16 cellular contexts compared by ENCODE assay signal in genomic region chr11:86228967-86229330, GRCh38. TPM values are rescaled to one million over a fixed set of nuclear protein-coding genes. Genes with fewer than 3 reads are reported as not detected.
A peak's percentile ranks its signal among the peaks of the same experiment; 100 is the strongest.
DNase-seq lines count a peak whose midpoint lies in the region; ATAC-seq and TF ChIP-seq lines count a peak whose summit lies in the region.
"Had no signal": no experiment of that assay in that cellular context is flagged by ENCODE, and none has a peak within 500 bp of the region (broad histone marks: within the 10 kb centered on the region; RNA-seq: fewer than 3 reads in every experiment).

No MANE protein-coding gene starts in this region.

- no peak overlapping the region for H3K4me2 ChIP-seq in PC-3 (ENCODE audit: low read length)

- no peaks in the 10 kb centered on the region for H3K27me3 ChIP-seq in PC-3 (ENCODE audit: low read length)
- H3K27me3 ChIP-seq: ascending aorta; BLaER1 treated with 17β-estradiol and CSF1 and Interleukin-3, amounts not matched to agents 10 nM and 100 nM; spleen; stomach had no signal

- intact Hi-C loops in PC-3 (cut with micrococcal nuclease) = no loop called here

- no peaks in the 10 kb centered on the region for H3K36me3 Mint-ChIP-seq in chondrocyte (ENCODE audit: low read depth)

- no peak overlapping the region for H3K27ac Mint-ChIP-seq in chondrocyte (ENCODE audit: unreplicated experiment)
- H3K27ac Mint-ChIP-seq: dendritic cell treated with granulocyte-macrophage colony-stimulating factor and Interleukin-4, amounts not matched to agents 40 ng/mL and 50 ng/mL, for 4 days; T-helper 17 cell had no signal

- no peaks in the 10 kb centered on the region for H4K20me1 ChIP-seq in PC-3 (ENCODE audit: low read length)
- H4K20me1 ChIP-seq: BLaER1 treated with 17β-estradiol and CSF1 and Interleukin-3, amounts not matched to agents 10 nM and 100 nM had no signal

- H3K36me3 ChIP-seq in PC-3 (ENCODE audit: low read depth, low read length) = no peaks in the 10 kb centered on the region
- H3K36me3 ChIP-seq: ascending aorta; BLaER1 treated with 17β-estradiol and CSF1 and Interleukin-3, amounts not matched to agents 10 nM and 100 nM; spleen; stomach had no signal

- TF ChIP-seq CTCF in PC-3 (conservative IDR thresholded peaks at IDR 0.05; ENCODE audit: low read depth, low read length) (no peak), chondrocyte (IDR thresholded peaks at IDR 0.05) (no peak)

- DNase-seq in Daoy (ENCODE audit: low read depth) = peak; percentile 30
- peak; percentile 24 for DNase-seq in PC-3
- peak in 2 of 3 donors; percentile 58 to 61 for DNase-seq in stimulated activated CD4-positive, alpha-beta T cell treated with anti-CD3 and anti-CD28 coated beads, Interleukin-12 subunit alpha, Interleukin-12 subunit beta, amount 100 ng/mL, for 48 hours (ENCODE audit: low read depth in 2 of 3, low spot score in 1 of 3)
- DNase-seq in DMS114 treated with DMSO at 0.1 percent for 48 hours (lab: John Stamatoyannopoulos, UW; ENCODE audit: unreplicated experiment) = no peak
- no peak for DNase-seq in chondrocyte (ENCODE audit: low spot score)
- DNase-seq: Karpas-422, mucosa of descending colon, NCI-H187 treated with DMSO at 0.1 percent for 48 hours, spleen, stomach, T-helper 17 cell had no signal

- H3K4me1 ChIP-seq in PC-3 (ENCODE audit: insufficient read depth, low read length) = peaks cover 18% of the 10 kb centered on the region
- H3K4me1 ChIP-seq: spleen, stomach had no signal

- no peak overlapping the region for H3K9ac ChIP-seq in PC-3 (ENCODE audit: low read length)
- H3K9ac ChIP-seq: BLaER1 treated with 17β-estradiol and CSF1 and Interleukin-3, amounts not matched to agents 10 nM and 100 nM had no signal

- POLR2A ChIA-PET in PC-3 (lab: Charles Lee; ENCODE audit: unreplicated experiment) = no interaction called here

- peaks cover 14% of the 10 kb centered on the region for H3K4me1 Mint-ChIP-seq in chondrocyte (ENCODE audit: low read depth)

- peaks cover 8% of the 10 kb centered on the region for H3K9me3 Mint-ChIP-seq in chondrocyte (ENCODE audit: low read depth)
- H3K9me3 Mint-ChIP-seq: dendritic cell treated with granulocyte-macrophage colony-stimulating factor and Interleukin-4, amounts not matched to agents 40 ng/mL and 50 ng/mL, for 4 days had no signal

- no peak overlapping the region for H3K27ac ChIP-seq in PC-3 (ENCODE audit: low read length)
- H3K27ac ChIP-seq: ascending aorta; BLaER1 treated with 17β-estradiol and CSF1 and Interleukin-3, amounts not matched to agents 10 nM and 100 nM; spleen; stomach had no signal

- CTCF ChIA-PET in PC-3 (lab: Charles Lee) = no interaction called here

- H2AFZ ChIP-seq in PC-3 (ENCODE audit: low read length) = no peak overlapping the region

- ATAC-seq in GM18867 (IDR thresholded peaks at IDR 0.05; ENCODE audit: unreplicated experiment) = peak; percentile 23
- no peak for ATAC-seq in PC-3
- no peak for ATAC-seq in HG02678 (IDR thresholded peaks at IDR 0.05; ENCODE audit: unreplicated experiment)
- ATAC-seq: mucosa of descending colon, T-helper 17 cell had no signal

- H3K9me3 ChIP-seq in PC-3 (ENCODE audit: low read length) = no peaks in the 10 kb centered on the region
- H3K9me3 ChIP-seq: ascending aorta, mucosa of descending colon, stomach had no signal

- H3K27me3 Mint-ChIP-seq in chondrocyte (ENCODE audit: low read depth) = no peaks in the 10 kb centered on the region
- H3K27me3 Mint-ChIP-seq: dendritic cell treated with granulocyte-macrophage colony-stimulating factor and Interleukin-4, amounts not matched to agents 40 ng/mL and 50 ng/mL, for 4 days had no signal

- BruUV-seq in PC-3 (replicated peaks; lab: Mats Ljungman, UMichigan) = no TSS peak

- no peaks in the 10 kb centered on the region for H3F3A ChIP-seq in PC-3 (ENCODE audit: low read length, unreplicated experiment)

- no peaks in the 10 kb centered on the region for H3K9me2 ChIP-seq in PC-3 (replicated peaks; ENCODE audit: low read length)

- H3K4me3 Mint-ChIP-seq in chondrocyte (ENCODE audit: unreplicated experiment) = no peak overlapping the region
- H3K4me3 Mint-ChIP-seq: dendritic cell treated with granulocyte-macrophage colony-stimulating factor and Interleukin-4, amounts not matched to agents 40 ng/mL and 50 ng/mL, for 4 days; T-helper 17 cell had no signal

- H3K4me3 ChIP-seq in PC-3 (ENCODE audit: low read length) = no peak overlapping the region
- H3K4me3 ChIP-seq: ascending aorta; BLaER1 treated with 17β-estradiol and CSF1 and Interleukin-3, amounts not matched to agents 10 nM and 100 nM; mucosa of descending colon; spleen; stomach had no signal

- H3K79me2 ChIP-seq in PC-3 (ENCODE audit: low read length) = no peaks in the 10 kb centered on the region

RNA-seq across cellular contexts. Expression of gene EED, which starts 15.6 kb away (rescaled TPM):
- total RNA-seq in Daoy (2014; rRNA removed; shearing (Covaris generic)) = 27.7 and 33.1 TPM in 2 replicates
- total RNA-seq in PC-3 (2014; rRNA removed) (17.6 and 19.4 TPM in 2 replicates), chondrocyte (13.8 to 22.8 TPM (median 14.1 TPM) in 3 replicates)

Comparison
In these comparisons a context has a peak if more than half of its experiments do, and no peak if none do; other contexts are left out.
1. DNase-seq: peak in Daoy (single experiment), PC-3 (single experiment) and stimulated activated CD4-positive, alpha-beta T cell treated with anti-CD3 and anti-CD28 coated beads, Interleukin-12 subunit alpha, Interleukin-12 subunit beta, amount 100 ng/mL, for 48 hours (2 of 3); none in DMS114 treated with DMSO at 0.1 percent for 48 hours (single experiment) and chondrocyte (single experiment).